8 cellular contexts compared by ENCODE assay signal in the genomic region with DNA sequence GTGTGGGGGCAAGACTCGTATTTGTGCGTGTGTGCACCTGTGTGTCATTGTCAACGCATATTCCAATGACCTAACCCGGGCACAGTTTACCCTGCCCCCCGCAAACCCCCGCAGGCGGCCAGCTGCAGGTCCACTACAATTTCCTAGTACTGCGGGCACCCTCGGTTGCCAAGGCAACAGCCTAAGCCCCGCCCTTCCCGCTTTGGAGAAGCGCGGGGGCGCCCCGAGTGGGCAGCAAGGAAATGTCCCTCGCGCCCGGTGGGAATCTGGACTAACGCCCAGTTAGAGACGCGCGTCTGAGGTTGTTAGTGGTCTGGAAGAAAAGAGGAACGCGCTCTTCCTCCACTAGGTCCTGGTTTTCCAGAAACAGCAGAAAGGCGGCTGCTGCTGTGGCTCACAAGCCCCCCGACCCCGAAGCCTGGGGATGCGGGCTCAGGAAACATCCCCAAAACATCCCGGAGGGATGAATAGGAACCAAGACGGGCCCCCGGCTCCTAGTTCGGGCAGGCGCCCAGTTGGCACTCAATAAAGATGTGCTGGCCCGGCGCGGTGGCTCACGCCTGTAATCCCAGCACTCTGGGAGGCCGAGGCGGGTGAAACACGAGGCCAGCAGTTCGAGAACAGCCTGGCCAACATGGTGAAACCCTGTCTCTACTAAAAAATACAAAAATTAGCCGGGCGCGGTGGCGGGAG. TPM values are rescaled to one million over a fixed set of nuclear protein-coding genes. Genes with fewer than 3 reads are reported as not detected.
DNase-seq lines count a peak whose midpoint lies in the region; ATAC-seq and TF ChIP-seq lines count a peak whose summit lies in the region.

No MANE protein-coding gene starts in this region.

- H3K36me3 ChIP-seq in endocrine pancreas (ENCODE audit: control insufficient read depth, insufficient read depth, low read length) (no peaks in the 10 kb centered on the region), testis (ENCODE audit: low read depth, missing control alignments) (no peaks in the 10 kb centered on the region)

- peak overlapping the region; percentile 63 for H3K4me3 ChIP-seq in AG04450 (ENCODE audit: low read depth, low read length)
- H3K4me3 ChIP-seq in GM12875 (ENCODE audit: low read depth, low read length): peak overlapping the region; percentile 94
- H3K4me3 ChIP-seq in endocrine pancreas (ENCODE audit: control insufficient read depth, insufficient read depth, low read length): peak overlapping the region; percentile 77
- peak overlapping the region; percentile 76 to 84 for H3K4me3 ChIP-seq in testis

- no peaks in the 10 kb centered on the region for H3K9me3 Mint-ChIP-seq in T-helper 1 cell treated with Interleukin-12 subunit alpha and Interleukin-12 subunit beta and Interleukin-4 antibody, amounts not matched to agents 30 μg/mL and 1 μg/mL, for 36 hours
- no peaks in the 10 kb centered on the region for H3K9me3 Mint-ChIP-seq in mesothelial cell of epicardium

- ATAC-seq in GM21390 (IDR thresholded peaks at IDR 0.05; ENCODE audit: unreplicated experiment) (no peak), GM21367 (IDR thresholded peaks at IDR 0.05; ENCODE audit: unreplicated experiment) (no peak)

- H3K9me3 ChIP-seq in AG04450 (ENCODE audit: control insufficient read depth, insufficient read depth, low read length) (peaks cover 3% of the 10 kb centered on the region; the same call in 1 of the 2 replicates), endocrine pancreas (ENCODE audit: control insufficient read depth, low read length) (no peaks in the 10 kb centered on the region), testis (no peaks in the 10 kb centered on the region)

- H3K4me1 Mint-ChIP-seq in T-helper 1 cell treated with Interleukin-12 subunit alpha and Interleukin-12 subunit beta and Interleukin-4 antibody, amounts not matched to agents 30 μg/mL and 1 μg/mL, for 36 hours (ENCODE audit: low read depth): peaks cover 25% of the 10 kb centered on the region
- H3K4me1 Mint-ChIP-seq in mesothelial cell of epicardium: peaks cover 18% of the 10 kb centered on the region

- DNase-seq in AG04450 (ENCODE audit: low read depth, low spot score) (no peak), mesothelial cell of epicardium (ENCODE audit: low spot score in 2 of 2, unreplicated experiment in 2 of 2) (peak in 1 of 2 experiments; percentile 69), testis (peak; percentile 85)

- H3K27ac ChIP-seq in AG04450 (ENCODE audit: low read depth, low read length) (peak overlapping the region; percentile 31), testis (no peak overlapping the region)

- peak overlapping the region; percentile 79 for H3K27ac Mint-ChIP-seq in T-helper 1 cell treated with Interleukin-12 subunit alpha and Interleukin-12 subunit beta and Interleukin-4 antibody, amounts not matched to agents 30 μg/mL and 1 μg/mL, for 36 hours
- peak overlapping the region; percentile 32 for H3K27ac Mint-ChIP-seq in mesothelial cell of epicardium

- peak overlapping the region; percentile 90 for H3K4me3 Mint-ChIP-seq in T-helper 1 cell treated with Interleukin-12 subunit alpha and Interleukin-12 subunit beta and Interleukin-4 antibody, amounts not matched to agents 30 μg/mL and 1 μg/mL, for 36 hours
- H3K4me3 Mint-ChIP-seq in mesothelial cell of epicardium: peak overlapping the region; percentile 71

- H3K9ac ChIP-seq in endocrine pancreas (ENCODE audit: control insufficient read depth, insufficient read depth, low read length): no peak overlapping the region

- intact Hi-C loops in testis (cut with DNase I; ENCODE audit: low total_unique reads): no loop called here

- 19 to 33% methylated on average over 37 to 38 of the region's 45 CpGs for WGBS in testis, 2 donors

- no peak for TF ChIP-seq POLR2A in testis (IDR thresholded peaks at IDR 0.05)

- TF ChIP-seq CTCF in AG04450 (IDR thresholded peaks at IDR 0.05; ENCODE audit: low read depth, low read length): peak; percentile 15; the same call in 1 of the 2 replicates
- TF ChIP-seq CTCF in GM12875 (IDR thresholded peaks at IDR 0.05; ENCODE audit: borderline replicate concordance, insufficient read depth, low read depth, low read length): no peak
- no peak for TF ChIP-seq CTCF in mesothelial cell of epicardium (IDR thresholded peaks at IDR 0.05; ENCODE audit: unreplicated experiment)
- TF ChIP-seq CTCF in testis (IDR thresholded peaks at IDR 0.05): no peak

- H3K4me1 ChIP-seq in endocrine pancreas (ENCODE audit: control insufficient read depth, insufficient read depth, low read length) (no peaks in the 10 kb centered on the region), testis (peaks cover 8% of the 10 kb centered on the region)

- H3K27me3 Mint-ChIP-seq in T-helper 1 cell treated with Interleukin-12 subunit alpha and Interleukin-12 subunit beta and Interleukin-4 antibody, amounts not matched to agents 30 μg/mL and 1 μg/mL, for 36 hours (ENCODE audit: low read depth): no peaks in the 10 kb centered on the region
- no peaks in the 10 kb centered on the region for H3K27me3 Mint-ChIP-seq in mesothelial cell of epicardium (ENCODE audit: low read depth)

- CTCF ChIA-PET in AG04450 (lab: Charles Lee): interaction anchor here (0.6 to 3.4 kb wide), 4 partner anchors 7 to 542 kb away, joined by 3 to 48 read pairs (median 19); partner anchors contain the start of genes ACY1, PARP3 and RRP9

- peaks cover 3% of the 10 kb centered on the region for H3K36me3 Mint-ChIP-seq in T-helper 1 cell treated with Interleukin-12 subunit alpha and Interleukin-12 subunit beta and Interleukin-4 antibody, amounts not matched to agents 30 μg/mL and 1 μg/mL, for 36 hours (ENCODE audit: low read depth)
- peaks cover 3% of the 10 kb centered on the region for H3K36me3 Mint-ChIP-seq in mesothelial cell of epicardium

- H3K27me3 ChIP-seq in AG04450 (ENCODE audit: control insufficient read depth, insufficient read depth, low read length) (no peaks in the 10 kb centered on the region), endocrine pancreas (ENCODE audit: control insufficient read depth, insufficient read depth, low read length) (no peaks in the 10 kb centered on the region), testis (no peaks in the 10 kb centered on the region)

- POLR2A ChIA-PET in AG04450 (lab: Yijun Ruan, JAX): no interaction called here

RNA-seq across cellular contexts. Expression of gene ABHD14A, which starts 1.1 kb away (rescaled TPM):
- polyA plus RNA-seq in AG04450 (2011; rRNA removed) (8.2 and 9.9 TPM in 2 replicates), testis (ENCODE audit: insufficient read depth, low read depth, low replicate concordance) (27.7 TPM)
- polyA minus RNA-seq in AG04450 (2011; rRNA and poly(A)+ RNA removed): 5.0 and 7.1 TPM in 2 replicates
- total RNA-seq in mesothelial cell of epicardium (13.7 to 15.5 TPM (median 14.8 TPM) in 3 replicates), testis (10 to 100 TPM; 38.9 to 51.6 TPM)

RNA-seq across cellular contexts. Expression of gene ABHD14B, which starts 2.2 kb away (rescaled TPM):
- polyA plus RNA-seq in AG04450 (2011; rRNA removed) (34.5 and 37.5 TPM in 2 replicates), testis (ENCODE audit: insufficient read depth, low read depth, low replicate concordance) (26.0 TPM)
- 21.0 and 25.0 TPM in 2 replicates for polyA minus RNA-seq in AG04450 (2011; rRNA and poly(A)+ RNA removed)
- total RNA-seq in mesothelial cell of epicardium (25.9 to 27.2 TPM (median 26.0 TPM) in 3 replicates), testis (10 to 100 TPM; 26.7 to 27.1 TPM)

RNA-seq across cellular contexts. Expression of gene ACY1, which starts 7.3 kb away (rescaled TPM):
- polyA plus RNA-seq in AG04450 (2011; rRNA removed) (20.4 and 27.8 TPM in 2 replicates), testis (ENCODE audit: insufficient read depth, low read depth, low replicate concordance) (26.7 TPM)
- polyA minus RNA-seq in AG04450 (2011; rRNA and poly(A)+ RNA removed): 33.1 and 40.5 TPM in 2 replicates
- total RNA-seq in mesothelial cell of epicardium (47.8 to 59.0 TPM (median 58.7 TPM) in 3 replicates), testis (10 to 100 TPM; 16.0 to 17.1 TPM)

RNA-seq across cellular contexts. Expression of gene PCBP4, which starts 8.7 kb away (rescaled TPM):
- polyA plus RNA-seq in AG04450 (2011; rRNA removed) (54.6 and 69.2 TPM in 2 replicates), testis (ENCODE audit: insufficient read depth, low read depth, low replicate concordance) (35.8 TPM)
- 60.0 and 72.8 TPM in 2 replicates for polyA minus RNA-seq in AG04450 (2011; rRNA and poly(A)+ RNA removed)
- total RNA-seq in mesothelial cell of epicardium (58.3 to 62.0 TPM (median 59.8 TPM) in 3 replicates), testis (10 to 100 TPM; 47.1 to 54.1 TPM)

RNA-seq across cellular contexts. Expression of gene RPL29, which starts 19.7 kb away (rescaled TPM):
- polyA plus RNA-seq in AG04450 (2011; rRNA removed) (1,368 and 1,889 TPM in 2 replicates), testis (ENCODE audit: insufficient read depth, low read depth, low replicate concordance) (965 TPM)
- 722 and 958 TPM in 2 replicates for polyA minus RNA-seq in AG04450 (2011; rRNA and poly(A)+ RNA removed)
- total RNA-seq in mesothelial cell of epicardium (1,237 to 1,322 TPM (median 1,301 TPM) in 3 replicates), testis (100 to 1,000 TPM; 491 to 999 TPM)
